1 cellular context compared by ENCODE assay signal in the genomic region with DNA sequence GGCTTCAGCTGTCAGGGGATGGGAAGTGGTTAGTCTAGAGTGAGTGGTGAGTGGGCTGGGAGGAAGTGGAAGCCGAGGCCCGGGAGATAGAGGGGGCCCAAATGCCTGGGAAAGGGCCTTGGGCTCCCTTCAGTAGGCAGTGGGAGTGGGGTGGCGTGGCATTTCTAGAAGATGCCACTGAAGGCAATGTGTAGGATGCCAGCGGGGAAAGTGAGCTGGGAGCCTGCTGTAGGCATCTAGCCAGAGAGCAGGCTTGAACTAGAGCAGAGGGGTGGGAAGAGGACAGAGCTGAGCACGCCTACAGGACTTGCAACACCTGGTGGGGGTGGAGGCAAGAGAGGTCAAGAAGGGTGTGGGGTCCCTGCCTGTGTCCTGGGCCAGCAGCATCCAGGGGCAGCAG.
TF ChIP-seq lines count a peak whose summit lies in the region.

No MANE protein-coding gene starts in this region.

TF ChIP-seq in H1, 55 proteins besides CTCF, POLR2A, EP300 and RAD21:
- no peak for TF ChIP-seq TEAD4 (IDR thresholded peaks at IDR 0.05; ENCODE audit: low read depth, low read length)
- TF ChIP-seq TCF12 (IDR thresholded peaks at IDR 0.05; ENCODE audit: low read depth, low read length): no peak
- TF ChIP-seq HDAC2 (IDR thresholded peaks at IDR 0.05; ENCODE audit: borderline replicate concordance in 1 of 2, low read depth in 2 of 2, low read length in 2 of 2): no peak
- no peak for TF ChIP-seq KDM1A (IDR thresholded peaks at IDR 0.05; ENCODE audit: borderline replicate concordance, low read length)
- TF ChIP-seq, protein P1, sequence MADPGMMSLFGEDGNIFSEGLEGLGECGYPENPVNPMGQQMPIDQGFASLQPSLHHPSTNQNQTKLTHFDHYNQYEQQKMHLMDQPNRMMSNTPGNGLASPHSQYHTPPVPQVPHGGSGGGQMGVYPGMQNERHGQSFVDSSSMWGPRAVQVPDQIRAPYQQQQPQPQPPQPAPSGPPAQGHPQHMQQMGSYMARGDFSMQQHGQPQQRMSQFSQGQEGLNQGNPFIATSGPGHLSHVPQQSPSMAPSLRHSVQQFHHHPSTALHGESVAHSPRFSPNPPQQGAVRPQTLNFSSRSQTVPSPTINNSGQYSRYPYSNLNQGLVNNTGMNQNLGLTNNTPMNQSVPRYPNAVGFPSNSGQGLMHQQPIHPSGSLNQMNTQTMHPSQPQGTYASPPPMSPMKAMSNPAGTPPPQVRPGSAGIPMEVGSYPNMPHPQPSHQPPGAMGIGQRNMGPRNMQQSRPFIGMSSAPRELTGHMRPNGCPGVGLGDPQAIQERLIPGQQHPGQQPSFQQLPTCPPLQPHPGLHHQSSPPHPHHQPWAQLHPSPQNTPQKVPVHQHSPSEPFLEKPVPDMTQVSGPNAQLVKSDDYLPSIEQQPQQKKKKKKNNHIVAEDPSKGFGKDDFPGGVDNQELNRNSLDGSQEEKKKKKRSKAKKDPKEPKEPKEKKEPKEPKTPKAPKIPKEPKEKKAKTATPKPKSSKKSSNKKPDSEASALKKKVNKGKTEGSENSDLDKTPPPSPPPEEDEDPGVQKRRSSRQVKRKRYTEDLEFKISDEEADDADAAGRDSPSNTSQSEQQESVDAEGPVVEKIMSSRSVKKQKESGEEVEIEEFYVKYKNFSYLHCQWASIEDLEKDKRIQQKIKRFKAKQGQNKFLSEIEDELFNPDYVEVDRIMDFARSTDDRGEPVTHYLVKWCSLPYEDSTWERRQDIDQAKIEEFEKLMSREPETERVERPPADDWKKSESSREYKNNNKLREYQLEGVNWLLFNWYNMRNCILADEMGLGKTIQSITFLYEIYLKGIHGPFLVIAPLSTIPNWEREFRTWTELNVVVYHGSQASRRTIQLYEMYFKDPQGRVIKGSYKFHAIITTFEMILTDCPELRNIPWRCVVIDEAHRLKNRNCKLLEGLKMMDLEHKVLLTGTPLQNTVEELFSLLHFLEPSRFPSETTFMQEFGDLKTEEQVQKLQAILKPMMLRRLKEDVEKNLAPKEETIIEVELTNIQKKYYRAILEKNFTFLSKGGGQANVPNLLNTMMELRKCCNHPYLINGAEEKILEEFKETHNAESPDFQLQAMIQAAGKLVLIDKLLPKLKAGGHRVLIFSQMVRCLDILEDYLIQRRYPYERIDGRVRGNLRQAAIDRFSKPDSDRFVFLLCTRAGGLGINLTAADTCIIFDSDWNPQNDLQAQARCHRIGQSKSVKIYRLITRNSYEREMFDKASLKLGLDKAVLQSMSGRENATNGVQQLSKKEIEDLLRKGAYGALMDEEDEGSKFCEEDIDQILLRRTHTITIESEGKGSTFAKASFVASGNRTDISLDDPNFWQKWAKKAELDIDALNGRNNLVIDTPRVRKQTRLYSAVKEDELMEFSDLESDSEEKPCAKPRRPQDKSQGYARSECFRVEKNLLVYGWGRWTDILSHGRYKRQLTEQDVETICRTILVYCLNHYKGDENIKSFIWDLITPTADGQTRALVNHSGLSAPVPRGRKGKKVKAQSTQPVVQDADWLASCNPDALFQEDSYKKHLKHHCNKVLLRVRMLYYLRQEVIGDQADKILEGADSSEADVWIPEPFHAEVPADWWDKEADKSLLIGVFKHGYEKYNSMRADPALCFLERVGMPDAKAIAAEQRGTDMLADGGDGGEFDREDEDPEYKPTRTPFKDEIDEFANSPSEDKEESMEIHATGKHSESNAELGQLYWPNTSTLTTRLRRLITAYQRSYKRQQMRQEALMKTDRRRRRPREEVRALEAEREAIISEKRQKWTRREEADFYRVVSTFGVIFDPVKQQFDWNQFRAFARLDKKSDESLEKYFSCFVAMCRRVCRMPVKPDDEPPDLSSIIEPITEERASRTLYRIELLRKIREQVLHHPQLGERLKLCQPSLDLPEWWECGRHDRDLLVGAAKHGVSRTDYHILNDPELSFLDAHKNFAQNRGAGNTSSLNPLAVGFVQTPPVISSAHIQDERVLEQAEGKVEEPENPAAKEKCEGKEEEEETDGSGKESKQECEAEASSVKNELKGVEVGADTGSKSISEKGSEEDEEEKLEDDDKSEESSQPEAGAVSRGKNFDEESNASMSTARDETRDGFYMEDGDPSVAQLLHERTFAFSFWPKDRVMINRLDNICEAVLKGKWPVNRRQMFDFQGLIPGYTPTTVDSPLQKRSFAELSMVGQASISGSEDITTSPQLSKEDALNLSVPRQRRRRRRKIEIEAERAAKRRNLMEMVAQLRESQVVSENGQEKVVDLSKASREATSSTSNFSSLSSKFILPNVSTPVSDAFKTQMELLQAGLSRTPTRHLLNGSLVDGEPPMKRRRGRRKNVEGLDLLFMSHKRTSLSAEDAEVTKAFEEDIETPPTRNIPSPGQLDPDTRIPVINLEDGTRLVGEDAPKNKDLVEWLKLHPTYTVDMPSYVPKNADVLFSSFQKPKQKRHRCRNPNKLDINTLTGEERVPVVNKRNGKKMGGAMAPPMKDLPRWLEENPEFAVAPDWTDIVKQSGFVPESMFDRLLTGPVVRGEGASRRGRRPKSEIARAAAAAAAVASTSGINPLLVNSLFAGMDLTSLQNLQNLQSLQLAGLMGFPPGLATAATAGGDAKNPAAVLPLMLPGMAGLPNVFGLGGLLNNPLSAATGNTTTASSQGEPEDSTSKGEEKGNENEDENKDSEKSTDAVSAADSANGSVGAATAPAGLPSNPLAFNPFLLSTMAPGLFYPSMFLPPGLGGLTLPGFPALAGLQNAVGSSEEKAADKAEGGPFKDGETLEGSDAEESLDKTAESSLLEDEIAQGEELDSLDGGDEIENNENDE (IDR thresholded peaks at IDR 0.05; ENCODE audit: insufficient replicate concordance, low read length): no peak
- no peak for TF ChIP-seq SAP30 (IDR thresholded peaks at IDR 0.05; ENCODE audit: insufficient read depth, insufficient replicate concordance, low read length)
- no peak for TF ChIP-seq EZH2 (IDR thresholded peaks at IDR 0.05; ENCODE audit: low read depth, low read length, severe bottlenecking)
- TF ChIP-seq, protein P2, sequence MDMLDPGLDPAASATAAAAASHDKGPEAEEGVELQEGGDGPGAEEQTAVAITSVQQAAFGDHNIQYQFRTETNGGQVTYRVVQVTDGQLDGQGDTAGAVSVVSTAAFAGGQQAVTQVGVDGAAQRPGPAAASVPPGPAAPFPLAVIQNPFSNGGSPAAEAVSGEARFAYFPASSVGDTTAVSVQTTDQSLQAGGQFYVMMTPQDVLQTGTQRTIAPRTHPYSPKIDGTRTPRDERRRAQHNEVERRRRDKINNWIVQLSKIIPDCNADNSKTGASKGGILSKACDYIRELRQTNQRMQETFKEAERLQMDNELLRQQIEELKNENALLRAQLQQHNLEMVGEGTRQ (IDR thresholded peaks at IDR 0.05; ENCODE audit: low read length): no peak
